ENCODE assay signal across 12 cellular contexts in the genomic region with DNA sequence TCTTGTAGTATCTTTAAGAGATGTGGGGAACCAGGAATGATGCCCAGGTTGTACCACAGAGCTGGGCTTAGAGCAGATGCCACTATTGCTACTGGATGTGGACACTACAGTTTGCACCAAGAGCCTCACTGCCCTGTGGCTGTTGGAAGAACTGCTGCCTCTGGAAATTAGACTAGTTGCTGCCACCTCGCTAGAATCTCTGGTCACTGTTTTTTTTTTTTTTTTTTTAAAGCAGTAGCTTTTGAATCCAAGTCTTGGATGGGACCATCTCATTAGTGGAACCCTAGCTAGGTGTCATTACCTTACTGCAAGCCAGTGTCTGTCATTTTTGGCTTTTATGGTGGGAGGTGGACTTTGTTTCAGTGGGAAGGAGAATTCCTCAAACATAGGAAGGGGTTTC.
DNase-seq lines count a peak whose midpoint lies in the region; ATAC-seq, FAIRE-seq and TF ChIP-seq lines count a peak whose summit lies in the region.
"Had no signal": no experiment of that assay in that cellular context is flagged by ENCODE, and none has a peak within 500 bp of the region (broad histone marks: within the 10 kb centered on the region; RNA-seq: fewer than 3 reads in every experiment).

No MANE protein-coding gene starts in this region.

- H3K9me3 Mint-ChIP-seq in stimulated activated memory B cell treated with anti-CD40 and anti-IgM and Interleukin-4, amounts not matched to agents 10 μg/mL and 1 μg/mL and 100 μg/mL, for 72 hours: peaks cover 4% of the 10 kb centered on the region

- no peak overlapping the region for H3K4me3 ChIP-seq in fibroblast of lung (replicated peaks in 1 of 4; ENCODE audit: control extremely low read depth in 1 of 4, insufficient read depth in 1 of 4, low read depth in 3 of 4, low read length in 4 of 4)
- H3K4me3 ChIP-seq in stomach: no peak overlapping the region
- no peak overlapping the region for H3K4me3 ChIP-seq in effector memory CD4-positive, alpha-beta T cell (ENCODE audit: insufficient read depth, low read depth, low read length, poor library complexity, severe bottlenecking)

- no peak overlapping the region for H3K27ac ChIP-seq in fibroblast of lung (ENCODE audit: insufficient read depth, low read length)
- peak overlapping the region in 2 of 5 donors; percentile 11 to 89 for H3K27ac ChIP-seq in stomach
- H3K27ac ChIP-seq in effector memory CD4-positive, alpha-beta T cell (ENCODE audit: insufficient read depth, low read length, poor library complexity, severe bottlenecking): no peak overlapping the region

- H2AFZ ChIP-seq in fibroblast of lung (ENCODE audit: low read length): no peak overlapping the region

- WGBS in stomach, 5 donors: 58 to 87% (median 67%) methylated on average over 1 of the region's 1 CpG

- H3K79me2 ChIP-seq in fibroblast of lung (ENCODE audit: control insufficient read depth, insufficient read depth, low read length): peaks cover 7% of the 10 kb centered on the region

- H3K27me3 ChIP-seq in fibroblast of lung (ENCODE audit: control insufficient read depth, insufficient read depth, low read length) (no peaks in the 10 kb centered on the region), stomach (no peaks in the 10 kb centered on the region)
- H3K27me3 ChIP-seq in effector memory CD4-positive, alpha-beta T cell (replicated peaks; ENCODE audit: control insufficient read depth, insufficient read depth, low read length, poor library complexity, severe bottlenecking): no peaks in the 10 kb centered on the region

- H3K36me3 ChIP-seq in fibroblast of lung (ENCODE audit: control insufficient read depth, insufficient read depth, low read length) (no peaks in the 10 kb centered on the region), stomach (no peaks in the 10 kb centered on the region)
- H3K36me3 ChIP-seq in effector memory CD4-positive, alpha-beta T cell (ENCODE audit: control insufficient read depth, insufficient read depth, low read length): no peaks in the 10 kb centered on the region

- H3K4me3 Mint-ChIP-seq in stimulated activated memory B cell treated with anti-CD40 and anti-IgM and Interleukin-4, amounts not matched to agents 10 μg/mL and 1 μg/mL and 100 μg/mL, for 72 hours: no peak overlapping the region

- H3K36me3 Mint-ChIP-seq in stimulated activated memory B cell treated with anti-CD40 and anti-IgM and Interleukin-4, amounts not matched to agents 10 μg/mL and 1 μg/mL and 100 μg/mL, for 72 hours: no peaks in the 10 kb centered on the region

- H3K27me3 Mint-ChIP-seq in stimulated activated memory B cell treated with anti-CD40 and anti-IgM and Interleukin-4, amounts not matched to agents 10 μg/mL and 1 μg/mL and 100 μg/mL, for 72 hours: peaks cover 12% of the 10 kb centered on the region

- FAIRE-seq in GM12892 (lab: Jason Lieb, UNC): peak; percentile 58

- intact Hi-C loops in stomach (cut with DNase I; ENCODE audit: low total_unique reads): no loop called here

- no peak for TF ChIP-seq EP300 in stomach (IDR thresholded peaks at IDR 0.05)

- no peak for DNase-seq in GM12892 (ENCODE audit: insufficient read length)
- peak; percentile 23 for DNase-seq in RPMI7951 (ENCODE audit: low read depth)
- no peak for DNase-seq in fibroblast of lung (ENCODE audit: low read depth in 2 of 2)
- no peak for DNase-seq in stomach
- DNase-seq in effector memory CD4-positive, alpha-beta T cell: no peak
- DNase-seq: activated CD4-positive, CD25-positive, alpha-beta regulatory T cell; activated naive CD4-positive, alpha-beta T cell treated with anti-CD3 and anti-CD28 coated beads, Interleukin-2, amount 50 U/mL, for 16 hours; erythroblast; NCI-H526 treated with DMSO at 0.1 percent for 48 hours; stimulated activated CD4-positive, alpha-beta T cell treated with anti-CD3 and anti-CD28 coated beads, Interleukin-4, amount 100 ng/mL, for 4 hours had no signal

- no peak overlapping the region for H3K27ac Mint-ChIP-seq in stimulated activated memory B cell treated with anti-CD40 and anti-IgM and Interleukin-4, amounts not matched to agents 10 μg/mL and 1 μg/mL and 100 μg/mL, for 72 hours

- H4K20me1 ChIP-seq in fibroblast of lung (ENCODE audit: control insufficient read depth, extremely low read depth, insufficient read depth, low read length): no peaks in the 10 kb centered on the region

- TF ChIP-seq CTCF in fibroblast of lung (conservative IDR thresholded peaks at IDR 0.05 in 1 of 2, IDR thresholded peaks at IDR 0.05 in 1 of 2; ENCODE audit: low read depth in 1 of 2, low read length in 2 of 2) (peak; percentile 10 to 22), stomach (IDR thresholded peaks at IDR 0.05) (peak in 4 of 7 experiments; percentile 5 to 18 (median 9))

- no peak for ATAC-seq in stimulated activated memory B cell treated with anti-CD40 and anti-IgM and Interleukin-4, amounts not matched to agents 10 μg/mL and 1 μg/mL and 100 μg/mL, for 72 hours
- ATAC-seq in GM19395 (IDR thresholded peaks at IDR 0.05; ENCODE audit: unreplicated experiment): no peak

- no peak for TF ChIP-seq POLR2A in GM12892 (IDR thresholded peaks at IDR 0.05; ENCODE audit: low read depth, low read length)
- TF ChIP-seq POLR2A in stomach (IDR thresholded peaks at IDR 0.05): no peak

- H3K9me3 ChIP-seq in fibroblast of lung (ENCODE audit: control insufficient read depth, insufficient read depth, low read depth, low read length): no peaks in the 10 kb centered on the region
- H3K9me3 ChIP-seq in stomach: no peaks in the 10 kb centered on the region
- H3K9me3 ChIP-seq in effector memory CD4-positive, alpha-beta T cell (ENCODE audit: control insufficient read depth, low read length): no peaks in the 10 kb centered on the region

- H3K4me1 ChIP-seq in fibroblast of lung (ENCODE audit: control insufficient read depth, extremely low read depth, insufficient read depth, low read length): no peaks in the 10 kb centered on the region
- peaks cover 0 to 33% (median 13%) of the 10 kb centered on the region in 4 donors for H3K4me1 ChIP-seq in stomach
- no peaks in the 10 kb centered on the region for H3K4me1 ChIP-seq in effector memory CD4-positive, alpha-beta T cell (ENCODE audit: control insufficient read depth, insufficient read depth, low read length, poor library complexity, severe bottlenecking)

- no peak overlapping the region for H3K9ac ChIP-seq in fibroblast of lung (ENCODE audit: insufficient read depth, low read length)

- no peak overlapping the region for H3K4me2 ChIP-seq in fibroblast of lung (ENCODE audit: extremely low read depth, insufficient read depth, low read length)

- H3K4me1 Mint-ChIP-seq in stimulated activated memory B cell treated with anti-CD40 and anti-IgM and Interleukin-4, amounts not matched to agents 10 μg/mL and 1 μg/mL and 100 μg/mL, for 72 hours: peaks cover 7% of the 10 kb centered on the region
